Comparison of ENCODE assay signal across 35 cellular contexts in genomic region chr7:135245826-135246825, GRCh38. TPM values are rescaled to one million over a fixed set of nuclear protein-coding genes. Genes with fewer than 3 reads are reported as not detected.
"Had no signal": no experiment of that assay in that cellular context is flagged by ENCODE, and none has a peak within 500 bp of the region (broad histone marks: within the 10 kb centered on the region; RNA-seq: fewer than 3 reads in every experiment).

No MANE protein-coding gene starts in this region.

- H3K27me3 ChIP-seq: ascending aorta, cardiac muscle cell, colonic mucosa, gastroesophageal sphincter, neutrophil, ovary, vagina had no signal

- H3K27me3 Mint-ChIP-seq: activated B cell treated with CpG ODN at 0.5 μM for 24 hours had no signal

- H3K9me3 ChIP-seq: ascending aorta, colonic mucosa, gastroesophageal sphincter, lower lobe of right lung, neutrophil, ovary, tibial artery, vagina had no signal

- DNase-seq: activated B cell treated with CpG ODN at 0.5 μM for 24 hours; activated CD8-positive, alpha-beta T cell treated with anti-CD3 and anti-CD28 coated beads, Interleukin-2, amount 10 ng/mL, durations not matched to agents 7 days and 5 days; activated gamma-delta T cell; activated naive CD4-positive, alpha-beta T cell treated with anti-CD3 and anti-CD28 coated beads, Interleukin-2, amount 10 ng/mL, durations not matched to agents 7 days and 5 days; activated naive CD8-positive, alpha-beta T cell treated with anti-CD3 and anti-CD28 coated beads, Interleukin-2, amount 10 ng/mL, durations not matched to agents 7 days and 5 days; activated T-cell treated with anti-CD3 and anti-CD28 coated beads, Interleukin-2, amount 50 U/mL, for 24 hours; cerebellar nuclear complex; colonic mucosa; effector memory CD4-positive, alpha-beta T cell; left colon; lower lobe of right lung; mesenchymal stem cell; ovary; stimulated activated CD4-positive, alpha-beta T cell treated with anti-CD3 and anti-CD28 coated beads, Interleukin-1b, Interleukin-23, amount 100 ng/mL, for 48 hours; stimulated activated CD4-positive, alpha-beta T cell treated with anti-CD3 and anti-CD28 coated beads, Interleukin-4, amount 100 ng/mL, for 4 hours; stimulated activated CD8-positive, alpha-beta memory T cell treated with anti-CD3 and anti-CD28 coated beads, Interleukin-4, amount 100 ng/mL, for 48 hours; stimulated activated naive CD8-positive, alpha-beta T cell treated with anti-CD3 and anti-CD28 coated beads, Interleukin-15, amount 100 ng/mL, for 72 hours; T-helper 1 cell; tibial artery had no signal

- H3K9me3 Mint-ChIP-seq: activated B cell treated with CpG ODN at 0.5 μM for 24 hours; activated naive CD4-positive, alpha-beta T cell treated with anti-CD3 and anti-CD28 coated beads, Interleukin-2, amount 10 ng/mL, durations not matched to agents 7 days and 5 days; activated naive CD8-positive, alpha-beta T cell treated with anti-CD3 and anti-CD28 coated beads, Interleukin-2, amount 10 ng/mL, durations not matched to agents 7 days and 5 days; activated T-cell treated with anti-CD3 and anti-CD28 coated beads, Interleukin-2, amount 50 U/mL, for 24 hours; brain; nephron; stimulated activated naive CD8-positive, alpha-beta T cell treated with anti-CD3 and anti-CD28 coated beads, Interleukin-15, amount 100 ng/mL, for 72 hours; T-helper 2 cell treated with Interferon-gamma antibody and Interleukin-4, amounts not matched to agents 5 μg/mL and 100 μg/mL, for 36 hours had no signal

- ATAC-seq: activated CD8-positive, alpha-beta T cell treated with anti-CD3 and anti-CD28 coated beads, Interleukin-2, amount 10 ng/mL, durations not matched to agents 7 days and 5 days; gastroesophageal sphincter; left colon; lower lobe of right lung; stimulated activated memory B cell treated with anti-CD40 and anti-IgM and Interleukin-4, amounts not matched to agents 10 μg/mL and 1 μg/mL and 100 μg/mL, for 72 hours; stimulated activated naive CD8-positive, alpha-beta T cell treated with anti-CD3 and anti-CD28 coated beads, Interleukin-15, amount 100 ng/mL, for 72 hours had no signal

- H3K4me3 Mint-ChIP-seq: activated B cell treated with CpG ODN at 0.5 μM for 24 hours; activated CD8-positive, alpha-beta T cell treated with anti-CD3 and anti-CD28 coated beads, Interleukin-2, amount 10 ng/mL, durations not matched to agents 7 days and 5 days; activated naive CD4-positive, alpha-beta T cell treated with anti-CD3 and anti-CD28 coated beads, Interleukin-2, amount 10 ng/mL, durations not matched to agents 7 days and 5 days; activated naive CD8-positive, alpha-beta T cell treated with anti-CD3 and anti-CD28 coated beads, Interleukin-2, amount 10 ng/mL, durations not matched to agents 7 days and 5 days; activated T-cell treated with anti-CD3 and anti-CD28 coated beads, Interleukin-2, amount 50 U/mL, for 24 hours; brain; nephron; stimulated activated memory B cell treated with anti-CD40 and anti-IgM and Interleukin-4, amounts not matched to agents 10 μg/mL and 1 μg/mL and 100 μg/mL, for 72 hours; stimulated activated naive CD8-positive, alpha-beta T cell treated with anti-CD3 and anti-CD28 coated beads, Interleukin-15, amount 100 ng/mL, for 72 hours; T-helper 2 cell treated with Interferon-gamma antibody and Interleukin-4, amounts not matched to agents 5 μg/mL and 100 μg/mL, for 36 hours had no signal

- H3K27ac ChIP-seq: ascending aorta, cardiac muscle cell, colonic mucosa, gastroesophageal sphincter, hepatocyte, lower lobe of right lung, neutrophil, ovary, tibial artery, vagina had no signal

- H3K4me3 ChIP-seq: ascending aorta, cardiac muscle cell, colonic mucosa, gastroesophageal sphincter, hepatocyte, lower lobe of right lung, ovary, smooth muscle cell, tibial artery, vagina had no signal

- H3K36me3 Mint-ChIP-seq: activated naive CD4-positive, alpha-beta T cell treated with anti-CD3 and anti-CD28 coated beads, Interleukin-2, amount 10 ng/mL, durations not matched to agents 7 days and 5 days; activated naive CD8-positive, alpha-beta T cell treated with anti-CD3 and anti-CD28 coated beads, Interleukin-2, amount 10 ng/mL, durations not matched to agents 7 days and 5 days; brain; stimulated activated memory B cell treated with anti-CD40 and anti-IgM and Interleukin-4, amounts not matched to agents 10 μg/mL and 1 μg/mL and 100 μg/mL, for 72 hours had no signal

- H3K27ac Mint-ChIP-seq: activated B cell treated with CpG ODN at 0.5 μM for 24 hours; activated CD8-positive, alpha-beta T cell treated with anti-CD3 and anti-CD28 coated beads, Interleukin-2, amount 10 ng/mL, durations not matched to agents 7 days and 5 days; activated naive CD4-positive, alpha-beta T cell treated with anti-CD3 and anti-CD28 coated beads, Interleukin-2, amount 10 ng/mL, durations not matched to agents 7 days and 5 days; activated naive CD8-positive, alpha-beta T cell treated with anti-CD3 and anti-CD28 coated beads, Interleukin-2, amount 10 ng/mL, durations not matched to agents 7 days and 5 days; activated T-cell treated with anti-CD3 and anti-CD28 coated beads, Interleukin-2, amount 50 U/mL, for 24 hours; brain; nephron; progenitor cell of endocrine pancreas; stimulated activated memory B cell treated with anti-CD40 and anti-IgM and Interleukin-4, amounts not matched to agents 10 μg/mL and 1 μg/mL and 100 μg/mL, for 72 hours; stimulated activated naive CD8-positive, alpha-beta T cell treated with anti-CD3 and anti-CD28 coated beads, Interleukin-15, amount 100 ng/mL, for 72 hours; T-helper 2 cell treated with Interferon-gamma antibody and Interleukin-4, amounts not matched to agents 5 μg/mL and 100 μg/mL, for 36 hours had no signal

- H3K36me3 ChIP-seq: ascending aorta, cardiac muscle cell, colonic mucosa, gastroesophageal sphincter, lower lobe of right lung, neutrophil, ovary, tibial artery, vagina had no signal

- H3K4me1 Mint-ChIP-seq: activated B cell treated with CpG ODN at 0.5 μM for 24 hours; activated naive CD4-positive, alpha-beta T cell treated with anti-CD3 and anti-CD28 coated beads, Interleukin-2, amount 10 ng/mL, durations not matched to agents 7 days and 5 days; activated naive CD8-positive, alpha-beta T cell treated with anti-CD3 and anti-CD28 coated beads, Interleukin-2, amount 10 ng/mL, durations not matched to agents 7 days and 5 days; brain; nephron; stimulated activated memory B cell treated with anti-CD40 and anti-IgM and Interleukin-4, amounts not matched to agents 10 μg/mL and 1 μg/mL and 100 μg/mL, for 72 hours; stimulated activated naive CD8-positive, alpha-beta T cell treated with anti-CD3 and anti-CD28 coated beads, Interleukin-15, amount 100 ng/mL, for 72 hours had no signal

- H3K4me1 ChIP-seq: ascending aorta, colonic mucosa, gastroesophageal sphincter, lower lobe of right lung, tibial artery, vagina had no signal

RNA-seq across cellular contexts. Expression of gene STRA8, which starts 12.5 kb away (rescaled TPM):
- total RNA-seq: activated B cell treated with CpG ODN at 0.5 μM for 24 hours; activated CD8-positive, alpha-beta T cell treated with anti-CD3 and anti-CD28 coated beads, Interleukin-2, amount 10 ng/mL, durations not matched to agents 7 days and 5 days; activated naive CD8-positive, alpha-beta T cell treated with anti-CD3 and anti-CD28 coated beads, Interleukin-2, amount 10 ng/mL, durations not matched to agents 7 days and 5 days; ascending aorta; cardiac muscle cell; colonic mucosa; dermis microvascular lymphatic vessel endothelial cell; epithelial cell of proximal tubule; gastroesophageal sphincter; hepatocyte; left colon; lower lobe of right lung; mononuclear cell; ovary; progenitor cell of endocrine pancreas; renal cortical epithelial cell; smooth muscle cell; vagina had no signal
